Comparison of ENCODE assay signal across 2 cellular contexts in genomic region chr5:136080113-136080482, GRCh38.
TF ChIP-seq lines count a peak whose summit lies in the region.

No MANE protein-coding gene starts in this region.

TF ChIP-seq in liver, 16 proteins besides CTCF, POLR2A, EP300 and RAD21:
- TF ChIP-seq RXRA (IDR thresholded peaks at IDR 0.05), result no peak
- no peak for TF ChIP-seq FOXA2 (IDR thresholded peaks at IDR 0.05)
- TF ChIP-seq HNF4G (IDR thresholded peaks at IDR 0.05), result no peak

TF ChIP-seq in HepG2, 621 proteins besides CTCF, POLR2A, EP300 and RAD21:
- TF ChIP-seq HDAC1 (CRISPR knock-in tag; IDR thresholded peaks at IDR 0.05) (no peak), BCL6 (CRISPR knock-in tag; IDR thresholded peaks at IDR 0.05) (no peak), ZNF432 (CRISPR knock-in tag; IDR thresholded peaks at IDR 0.05; ENCODE audit: borderline replicate concordance) (no peak), MEIS1 (CRISPR knock-in tag; IDR thresholded peaks at IDR 0.05; ENCODE audit: borderline replicate concordance) (no peak), AKNA (CRISPR knock-in tag; IDR thresholded peaks at IDR 0.05; ENCODE audit: borderline replicate concordance) (no peak)
